In genomic region chr2:10884530-10885478, GRCh38 we compare ENCODE assay signal across 14 cellular contexts. TPM values are rescaled to one million over a fixed set of nuclear protein-coding genes. Genes with fewer than 3 reads are reported as not detected.
DNase-seq lines count a peak whose midpoint lies in the region; ATAC-seq, FAIRE-seq and TF ChIP-seq lines count a peak whose summit lies in the region.
"Had no signal": no experiment of that assay in that cellular context is flagged by ENCODE, and none has a peak within 500 bp of the region (broad histone marks: within the 10 kb centered on the region; RNA-seq: fewer than 3 reads in every experiment).

No MANE protein-coding gene starts in this region.

- WGBS in A549 (ENCODE audit: missing lambda C conversion rate), result 74% methylated on average over 7 of the region's 7 CpGs
- WGBS in GM12878 (ENCODE audit: insufficient coverage, insufficient replicate concordance, low lambda C conversion rate, missing lambda C conversion rate), result 57% methylated on average over 7 of the region's 7 CpGs

- H3K9ac ChIP-seq in GM12878 (ENCODE audit: control insufficient read depth, insufficient read depth, low read length), result no peak overlapping the region

- FAIRE-seq in A549 (lab: Jason Lieb, UNC), result no peak
- FAIRE-seq in GM12878 (lab: Jason Lieb, UNC), result no peak

- ATAC-seq in A549 (no peak), HG02798 (IDR thresholded peaks at IDR 0.05; ENCODE audit: poor library complexity, unreplicated experiment) (peak; percentile 75), GM12878 (peak; percentile 31; the same call in 1 of the 3 replicates), HG02870 (IDR thresholded peaks at IDR 0.05; ENCODE audit: unreplicated experiment) (no peak)
- no peak for ATAC-seq in CD4-positive, alpha-beta T cell (ENCODE audit: poor library complexity)
- ATAC-seq: activated T-helper 17 cell treated with anti-CD3 and anti-CD28 coated beads, Interleukin-2, amount 50 U/mL, for 72 hours; T-helper 17 cell had no signal

- no peak for TF ChIP-seq RAD21 in A549 (conservative IDR thresholded peaks at IDR 0.05 in 1 of 2, IDR thresholded peaks at IDR 0.05 in 1 of 2)
- no peak for TF ChIP-seq RAD21 in GM12878 (IDR thresholded peaks at IDR 0.05; ENCODE audit: insufficient read depth, low read depth, low read length)

- DNase-seq in A549 (ENCODE audit: low read depth in 1 of 2, low spot score in 1 of 2) (no peak), GM12878 (ENCODE audit: low read depth, low spot score) (peak; percentile 31), left kidney (ENCODE audit: low read depth, low spot score) (peak; percentile 62), glutamatergic neuron (no peak), GM03348 (ENCODE audit: low spot score) (no peak)
- no peak for DNase-seq in CD4-positive, alpha-beta T cell
- DNase-seq: activated CD4-positive, alpha-beta T cell treated with anti-CD3 and anti-CD28 coated beads for 48 hours; NCI-H446; T-helper 17 cell; trophoblast cell had no signal

- H3K4me1 ChIP-seq in A549 (peaks cover 21% of the 10 kb centered on the region), GM12878 (ENCODE audit: control insufficient read depth, insufficient read depth, low read length) (no peaks in the 10 kb centered on the region; the same call in 1 of the 2 replicates)

- H3K36me3 ChIP-seq in GM12878 (ENCODE audit: control insufficient read depth in 2 of 2, insufficient read depth in 2 of 2, low read length in 1 of 2), result no peaks in the 10 kb centered on the region

- peaks cover 14% of the 10 kb centered on the region for H3K27me3 Mint-ChIP-seq in CD4-positive, alpha-beta T cell
- H3K27me3 Mint-ChIP-seq in glutamatergic neuron (ENCODE audit: unreplicated experiment), result peaks cover 3% of the 10 kb centered on the region

- H3K27ac ChIP-seq in A549 (peak overlapping the region in 1 of 2 experiments; percentile 6; a peak in 2 of 6 replicates), GM12878 (ENCODE audit: control insufficient read depth, insufficient read depth) (no peak overlapping the region)
- no peak overlapping the region for H3K27ac ChIP-seq in CD4-positive, alpha-beta T cell (ENCODE audit: low read depth, low read length)

- peaks cover 2 to 11% of the 10 kb centered on the region in 2 experiments; a peak in 2 of 4 replicates for H3K27me3 ChIP-seq in GM12878 (replicated peaks in 1 of 2; ENCODE audit: control insufficient read depth in 2 of 2, insufficient read depth in 2 of 2, low read length in 1 of 2)
- H3K27me3 ChIP-seq in CD4-positive, alpha-beta T cell (ENCODE audit: control insufficient read depth, insufficient read depth, low read length), result no peaks in the 10 kb centered on the region

- H3K4me1 Mint-ChIP-seq in CD4-positive, alpha-beta T cell (ENCODE audit: low read depth), result peaks cover 6% of the 10 kb centered on the region
- peaks cover 26% of the 10 kb centered on the region for H3K4me1 Mint-ChIP-seq in glutamatergic neuron (ENCODE audit: low read depth, unreplicated experiment)
- H3K4me1 Mint-ChIP-seq: activated T-helper 17 cell treated with anti-CD3 and anti-CD28 coated beads, Interleukin-2, amount 50 U/mL, for 72 hours; T-helper 17 cell had no signal

- intact Hi-C loops in GM12878 (cut with micrococcal nuclease; ENCODE audit: unreplicated experiment), result no loop called here
- intact Hi-C loops in CD4-positive, alpha-beta T cell (cut with DNase I, micrococcal nuclease), result no loop called here

- no peaks in the 10 kb centered on the region for H3K9me3 Mint-ChIP-seq in CD4-positive, alpha-beta T cell
- H3K9me3 Mint-ChIP-seq in glutamatergic neuron (ENCODE audit: unreplicated experiment), result peaks cover 5% of the 10 kb centered on the region
- H3K9me3 Mint-ChIP-seq: activated T-helper 17 cell treated with anti-CD3 and anti-CD28 coated beads, Interleukin-2, amount 50 U/mL, for 72 hours had no signal

- no TSS peak for BruUV-seq in GM12878 (replicated peaks; lab: Mats Ljungman, UMichigan)

- no peaks in the 10 kb centered on the region for H4K20me1 ChIP-seq in GM12878 (ENCODE audit: control insufficient read depth, insufficient read depth)

- CTCF ChIA-PET in A549 (lab: Yijun Ruan, JAX) (interaction anchor here (0.5 to 4.0 kb wide), 6 partner anchors 25 to 240 kb away, joined by 3 to 18 read pairs (median 6); no protein-coding TSS in a partner anchor), GM12878 (lab: Yijun Ruan, JAX) (interaction anchor here (0.8 to 2.0 kb wide), 4 partner anchors 15 to 49 kb away, joined by 3 to 10 read pairs (median 4); no protein-coding TSS in a partner anchor)
- CTCF ChIA-PET in CD4-positive, alpha-beta T cell (lab: Charles Lee), result interaction anchor here (0.6 kb wide), 1 partner anchor 1334 kb away, joined by 3 read pairs; no protein-coding TSS in a partner anchor

- H3K4me3 ChIP-seq in A549, result no peak overlapping the region
- no peak overlapping the region for H3K4me3 ChIP-seq in GM12878

- H3K4me2 ChIP-seq in A549, result peak overlapping the region; percentile 72
- H3K4me2 ChIP-seq in GM12878 (ENCODE audit: control insufficient read depth, insufficient read depth), result no peak overlapping the region

- in situ Hi-C loops in GM12878 (cut with MboI), result no loop called here

- SMC1A ChIA-PET in GM12878 (lab: Charles Lee; ENCODE audit: uncharacterized antibody, unreplicated experiment), result interaction anchor here (1.2 to 4.0 kb wide), 6 partner anchors 11 to 22 kb away, joined by 3 to 37 read pairs (median 4); no protein-coding TSS in a partner anchor

- RAD21 ChIA-PET in GM12878 (lab: Charles Lee; ENCODE audit: unreplicated experiment), result interaction anchor here (0.9 to 3.4 kb wide), 4 partner anchors 11 to 19 kb away, joined by 3 to 30 read pairs (median 17); no protein-coding TSS in a partner anchor

- no peak overlapping the region for H3K4me3 Mint-ChIP-seq in CD4-positive, alpha-beta T cell
- no peak overlapping the region for H3K4me3 Mint-ChIP-seq in glutamatergic neuron (ENCODE audit: unreplicated experiment)
- H3K4me3 Mint-ChIP-seq: activated T-helper 17 cell treated with anti-CD3 and anti-CD28 coated beads, Interleukin-2, amount 50 U/mL, for 72 hours; T-helper 17 cell had no signal

- TF ChIP-seq POLR2A in A549 (IDR thresholded peaks at IDR 0.05; ENCODE audit: low read length), result no peak
- TF ChIP-seq POLR2A in GM12878 (IDR thresholded peaks at IDR 0.05; ENCODE audit: low read depth, low read length), result no peak

- TF ChIP-seq EP300 in A549 (IDR thresholded peaks at IDR 0.05) (no peak), GM12878 (IDR thresholded peaks at IDR 0.05; ENCODE audit: borderline replicate concordance in 1 of 2, control insufficient read depth in 1 of 2, low read depth in 2 of 2, low read length in 2 of 2) (no peak)

- no peak overlapping the region for H2AFZ ChIP-seq in GM12878 (ENCODE audit: control insufficient read depth, low read depth, low read length)

- no peaks in the 10 kb centered on the region for H3K9me3 ChIP-seq in A549
- H3K9me3 ChIP-seq in GM12878 (replicated peaks; ENCODE audit: control insufficient read depth, insufficient read depth, low read length), result no peaks in the 10 kb centered on the region; the same call in 1 of the 3 replicates
- H3K9me3 ChIP-seq in CD4-positive, alpha-beta T cell (ENCODE audit: control insufficient read depth, low read length), result no peaks in the 10 kb centered on the region

- no peaks in the 10 kb centered on the region for H3K36me3 Mint-ChIP-seq in CD4-positive, alpha-beta T cell (ENCODE audit: low read depth)
- H3K36me3 Mint-ChIP-seq in glutamatergic neuron (ENCODE audit: unreplicated experiment), result no peaks in the 10 kb centered on the region

- TF ChIP-seq CTCF in A549 (IDR thresholded peaks at IDR 0.05) (no peak), GM12878 (IDR thresholded peaks at IDR 0.05 in 2 of 3, conservative IDR thresholded peaks at IDR 0.05 in 1 of 3; ENCODE audit: control insufficient read depth in 2 of 3, extremely low read depth in 1 of 3, insufficient read depth in 1 of 3, low read depth in 3 of 3, low read length in 3 of 3) (no peak), glutamatergic neuron (IDR thresholded peaks at IDR 0.05; ENCODE audit: partially characterized antibody, unreplicated experiment) (no peak)
- no peak for TF ChIP-seq CTCF in CD4-positive, alpha-beta T cell (IDR thresholded peaks at IDR 0.05)

- POLR2A ChIA-PET in A549 (lab: Yijun Ruan, JAX), result no interaction called here
- POLR2A ChIA-PET in GM12878 (lab: Charles Lee), result interaction anchor here (1.3 to 2.5 kb wide), 3 partner anchors 11 to 16 kb away, joined by 3 to 15 read pairs (median 4); no protein-coding TSS in a partner anchor
- POLR2A ChIA-PET in CD4-positive, alpha-beta T cell (lab: Charles Lee), result no interaction called here

- no peak overlapping the region for H3K27ac Mint-ChIP-seq in CD4-positive, alpha-beta T cell
- H3K27ac Mint-ChIP-seq in glutamatergic neuron (ENCODE audit: unreplicated experiment), result no peak overlapping the region
- H3K27ac Mint-ChIP-seq: activated T-helper 17 cell treated with anti-CD3 and anti-CD28 coated beads, Interleukin-2, amount 50 U/mL, for 72 hours; T-helper 17 cell had no signal

- H3K79me2 ChIP-seq in GM12878 (ENCODE audit: control insufficient read depth, insufficient read depth, low read length), result no peaks in the 10 kb centered on the region

TF ChIP-seq in A549, 52 proteins besides CTCF, POLR2A, EP300 and RAD21 (continues in another document):
- TF ChIP-seq HOXA7 (CRISPR knock-in tag; IDR thresholded peaks at IDR 0.05), result no peak

TF ChIP-seq in GM12878, 131 proteins besides CTCF, POLR2A, EP300 and RAD21 (continues in another document):
- no peak for TF ChIP-seq ESRRA (IDR thresholded peaks at IDR 0.05; ENCODE audit: low read length)

RNA-seq across cellular contexts. Expression of gene KCNF1, which starts 26.9 kb away (rescaled TPM):
- polyA plus RNA-seq in A549 (2011; rRNA removed), result 4.4 and 5.6 TPM in 2 replicates
- polyA plus RNA-seq in A549 (2012; cell fraction: cytosol; rRNA removed), result 16.6 and 23.6 TPM in 2 replicates
- 19.0 and 25.7 TPM in 2 replicates for polyA plus RNA-seq in A549 (2012; cell fraction: nucleus; rRNA removed)
- 3.7 to 4.2 TPM (median 4.0 TPM) in 3 replicates for polyA plus RNA-seq in A549 (2017; fragmentation: RNase III; extraction: RNeasy Plus Mini Kit Qiagen cat#74134 plus additional on column Dnase treatment)
- 8.1 and 10.3 TPM in 2 replicates for polyA minus RNA-seq in A549 (2011; rRNA and poly(A)+ RNA removed)
- total RNA-seq in GM12878 (2013; cell fraction: nucleolus; rRNA removed), result not detected in 2 replicates
- total RNA-seq in GM12878 (2014; rRNA removed), result not detected in 2 replicates
- not detected in 2 replicates for total RNA-seq in GM12878 (2014; rRNA removed; fragmentation: Illumina TruSeq; extraction: Trizol)
- not detected in 2 replicates for total RNA-seq in GM12878 (2021)
- not detected for polyA plus RNA-seq in GM12878 (2011; ENCODE audit: low read depth)
- not detected in 2 replicates for polyA plus RNA-seq in GM12878 (2011; rRNA removed)
- not detected in 2 replicates for polyA plus RNA-seq in GM12878 (2011; cell fraction: cytosol; rRNA removed)
- not detected in 2 replicates for polyA plus RNA-seq in GM12878 (2011; cell fraction: nucleus; rRNA removed)
- not detected in 2 replicates for polyA plus RNA-seq in GM12878 (2012)
- not detected in 2 replicates for polyA plus RNA-seq in GM12878 (2014; fragmentation: Illumina TruSeq; extraction: Trizol)
- not detected for polyA plus RNA-seq in GM12878 (2014; fragmentation: Nextera tagmentation; extraction: Ambion mirVana)
- polyA plus RNA-seq in GM12878 (2014; rRNA removed), result not detected in 2 replicates
- not detected for polyA plus RNA-seq in GM12878 (2016; fragmentation: Nextera tagmentation; extraction: Ambion mirVana)
- not detected in 2 replicates for polyA minus RNA-seq in GM12878 (2011; rRNA and poly(A)+ RNA removed)
- polyA minus RNA-seq in GM12878 (2011; cell fraction: cytosol; rRNA and poly(A)+ RNA removed), result not detected in 2 replicates
- polyA minus RNA-seq in GM12878 (2011; cell fraction: nucleus; rRNA and poly(A)+ RNA removed), result not detected in 2 replicates
- total RNA-seq in CD4-positive, alpha-beta T cell, result not detected
- total RNA-seq in glutamatergic neuron (ENCODE audit: unreplicated experiment), result 7.7 TPM
- total RNA-seq: activated T-helper 17 cell treated with anti-CD3 and anti-CD28 coated beads, Interleukin-2, amount 50 U/mL, for 72 hours; RPMI7951; T-helper 17 cell had no signal

Comparison
In these comparisons a context has a peak if more than half of its experiments do, and no peak if none do; other contexts are left out.
1. ATAC-seq: peak in HG02798 (single experiment) and GM12878 (single experiment); none in A549 (0 of 2), HG02870 (single experiment) and CD4-positive, alpha-beta T cell (single experiment).
2. DNase-seq: peak in GM12878 (single experiment) and left kidney (single experiment); none in A549 (0 of 2), CD4-positive, alpha-beta T cell (0 of 10), glutamatergic neuron (single experiment) and GM03348 (single experiment).